ENCODE assay signal across 23 cellular contexts in genomic region chr14:39029789-39030188, GRCh38.
A peak's percentile ranks its signal among the peaks of the same experiment; 100 is the strongest.
DNase-seq lines count a peak whose midpoint lies in the region; ATAC-seq, FAIRE-seq and TF ChIP-seq lines count a peak whose summit lies in the region.
"Had no signal": no experiment of that assay in that cellular context is flagged by ENCODE, and none has a peak within 500 bp of the region (broad histone marks: within the 10 kb centered on the region; RNA-seq: fewer than 3 reads in every experiment).

No MANE protein-coding gene starts in this region.

- WGBS in GM12878 (ENCODE audit: insufficient coverage, insufficient replicate concordance, low lambda C conversion rate, missing lambda C conversion rate) = 98% methylated on average over 8 of the region's 8 CpGs
- no CpG with 5 or more reads among the region's 8 CpGs for WGBS in neuronal stem cell (ENCODE audit: extremely low coverage in 2 of 2, insufficient read length in 2 of 2, insufficient replicate concordance in 1 of 2), 2 donors

- no peaks in the 10 kb centered on the region for H3K79me1 ChIP-seq in neuronal stem cell (ENCODE audit: low read depth, low read length)

- SMC1A ChIA-PET in GM12878 (lab: Charles Lee; ENCODE audit: uncharacterized antibody, unreplicated experiment) = no interaction called here

- peak; percentile 58; the same call in 1 of the 2 replicates for TF ChIP-seq POLR2A in GM12878 (IDR thresholded peaks at IDR 0.05; ENCODE audit: low read depth, low read length)

- H3K27ac Mint-ChIP-seq in CD14-positive monocyte = peak overlapping the region in 4 of 7 donors; percentile 10 to 33 (median 23)

- POLR2A ChIA-PET in GM12878 (lab: Charles Lee) = no interaction called here
- POLR2A ChIA-PET in PC-9 (lab: Charles Lee; ENCODE audit: unreplicated experiment) = no interaction called here

- H2BK15ac ChIP-seq in neuronal stem cell (ENCODE audit: low read length) = no peak overlapping the region

- CTCF ChIA-PET in GM12878 (lab: Yijun Ruan, JAX) (no interaction called here), PC-9 (lab: Charles Lee) (no interaction called here)

- no peak for TF ChIP-seq EP300 in GM12878 (IDR thresholded peaks at IDR 0.05; ENCODE audit: borderline replicate concordance in 1 of 2, control insufficient read depth in 1 of 2, low read depth in 2 of 2, low read length in 2 of 2)

- TF ChIP-seq RAD21 in GM12878 (IDR thresholded peaks at IDR 0.05; ENCODE audit: insufficient read depth, low read depth, low read length) = no peak

- no peak for DNase-seq in CD14-positive monocyte (ENCODE audit: low spot score)
- no peak for DNase-seq in GM12878 (ENCODE audit: low read depth, low spot score)
- no peak for DNase-seq in neuronal stem cell (ENCODE audit: low spot score)
- no peak for DNase-seq in PC-9
- DNase-seq in NCI-H1417 (lab: John Stamatoyannopoulos, UW) = no peak
- DNase-seq: ACHN; CD8-positive, alpha-beta memory T cell; GM23248; Karpas-422; MV-4-11; NCI-H1105 treated with DMSO at 0.1 percent for 48 hours; NCI-H1694; NCI-H2081; NCI-H2171 treated with DMSO at 0.1 percent for 48 hours; NCI-H524 treated with DMSO at 0.1 percent for 48 hours; NCI-H82; Right ventricle myocardium superior had no signal

- H3K79me2 ChIP-seq in GM12878 (ENCODE audit: control insufficient read depth, insufficient read depth, low read length) = no peaks in the 10 kb centered on the region
- no peaks in the 10 kb centered on the region for H3K79me2 ChIP-seq in PC-9 (ENCODE audit: low read depth)

- no peaks in the 10 kb centered on the region for H3K27me3 ChIP-seq in GM12878 (replicated peaks in 1 of 2; ENCODE audit: control insufficient read depth in 2 of 2, insufficient read depth in 2 of 2, low read length in 1 of 2)
- no peaks in the 10 kb centered on the region for H3K27me3 ChIP-seq in neuronal stem cell (ENCODE audit: control insufficient read depth in 3 of 3, insufficient read depth in 3 of 3, low read depth in 1 of 3, low read length in 3 of 3)
- no peaks in the 10 kb centered on the region for H3K27me3 ChIP-seq in PC-9 (ENCODE audit: insufficient read depth, low read depth)
- H3K27me3 ChIP-seq: BLaER1 had no signal

- in situ Hi-C loops in GM12878 (cut with MboI) = no loop called here

- no peak for FAIRE-seq in GM12878 (lab: Jason Lieb, UNC)
- FAIRE-seq: G401.6, GM18507 had no signal

- no peak overlapping the region for H3K14ac ChIP-seq in neuronal stem cell (ENCODE audit: low read length)

- H3K4me1 ChIP-seq in GM12878 (ENCODE audit: control insufficient read depth, insufficient read depth, low read length) = no peaks in the 10 kb centered on the region
- H3K4me1 ChIP-seq in neuronal stem cell (ENCODE audit: control insufficient read depth in 2 of 2, insufficient read depth in 1 of 2, low read depth in 1 of 2, low read length in 2 of 2) = peaks cover 4 to 12% of the 10 kb centered on the region in 2 donors
- H3K4me1 ChIP-seq in PC-9 (replicated peaks; ENCODE audit: insufficient read depth) = no peaks in the 10 kb centered on the region
- H3K4me1 ChIP-seq: BLaER1 had no signal

- no peaks in the 10 kb centered on the region for H3K9me2 ChIP-seq in PC-9 (ENCODE audit: insufficient read depth)

- H2BK12ac ChIP-seq in neuronal stem cell (ENCODE audit: low read length) = no peak overlapping the region

- intact Hi-C loops in CD14-positive monocyte (cut with micrococcal nuclease) (no loop called here), GM12878 (cut with micrococcal nuclease; ENCODE audit: unreplicated experiment) (no loop called here), PC-9 (cut with micrococcal nuclease; ENCODE audit: unreplicated experiment) (no loop called here)

- H3K4me3 ChIP-seq in GM12878 (no peak overlapping the region), neuronal stem cell (ENCODE audit: low read length in 2 of 2) (no peak overlapping the region), PC-9 (no peak overlapping the region)
- H3K4me3 ChIP-seq: BLaER1, GM23248 had no signal

- no peaks in the 10 kb centered on the region for H3K9me3 ChIP-seq in GM12878 (replicated peaks; ENCODE audit: control insufficient read depth, insufficient read depth, low read length)
- no peaks in the 10 kb centered on the region for H3K9me3 ChIP-seq in neuronal stem cell (replicated peaks in 1 of 2; ENCODE audit: control insufficient read depth in 2 of 2, insufficient read depth in 1 of 2, low read depth in 1 of 2, low read length in 2 of 2)
- H3K9me3 ChIP-seq in PC-9 (ENCODE audit: insufficient read depth, low read depth) = no peaks in the 10 kb centered on the region
- H3K9me3 ChIP-seq: BLaER1 had no signal

- H3K4ac ChIP-seq in neuronal stem cell (ENCODE audit: low read length) = no peak overlapping the region

- H3K9ac ChIP-seq in GM12878 (ENCODE audit: control insufficient read depth, insufficient read depth, low read length) (no peak overlapping the region), neuronal stem cell (ENCODE audit: low read depth, low read length, poor library complexity) (no peak overlapping the region)
- H3K9ac ChIP-seq: BLaER1, GM23248 had no signal

- H2BK120ac ChIP-seq in neuronal stem cell (ENCODE audit: low read depth, low read length) = no peak overlapping the region

- peak overlapping the region; percentile 96 for H3K27ac ChIP-seq in 22Rv1
- H3K27ac ChIP-seq in GM12878 (ENCODE audit: control insufficient read depth, insufficient read depth) = no peak overlapping the region
- no peak overlapping the region for H3K27ac ChIP-seq in neuronal stem cell (replicated peaks; ENCODE audit: low read length)
- no peak overlapping the region for H3K27ac ChIP-seq in PC-9
- H3K27ac ChIP-seq: BLaER1, GM23248 had no signal

- no peak overlapping the region for H4K91ac ChIP-seq in neuronal stem cell (ENCODE audit: low read depth, low read length, poor library complexity)

- no peak overlapping the region for H2AK5ac ChIP-seq in neuronal stem cell (ENCODE audit: low read depth, low read length)

- peak overlapping the region; percentile 53 for H2BK5ac ChIP-seq in neuronal stem cell (ENCODE audit: low read length)

- no peak overlapping the region for H4K8ac ChIP-seq in neuronal stem cell (ENCODE audit: low read depth, low read length)

- H3F3A ChIP-seq in PC-9 (ENCODE audit: insufficient read depth, low read depth) = no peaks in the 10 kb centered on the region

- peaks cover 5 to 12% of the 10 kb centered on the region in 2 experiments for H3K36me3 ChIP-seq in GM12878 (ENCODE audit: control insufficient read depth in 2 of 2, insufficient read depth in 2 of 2, low read length in 1 of 2)
- peaks cover 8 to 43% of the 10 kb centered on the region in 2 donors for H3K36me3 ChIP-seq in neuronal stem cell (replicated peaks in 1 of 2; ENCODE audit: control insufficient read depth in 2 of 2, insufficient read depth in 2 of 2, low read length in 2 of 2)
- H3K36me3 ChIP-seq in PC-9 (ENCODE audit: low read depth) = 0 out of 2 replicates have a peak, but pooled peaks cover 4% of the 10 kb centered on the region

- H3K4me2 ChIP-seq in GM12878 (ENCODE audit: control insufficient read depth, insufficient read depth) (no peak overlapping the region), neuronal stem cell (ENCODE audit: insufficient read depth, low read length, poor library complexity, severe bottlenecking) (no peak overlapping the region), PC-9 (no peak overlapping the region)
- H3K4me2 ChIP-seq: BLaER1 had no signal

- H3K27me3 Mint-ChIP-seq in CD14-positive monocyte (ENCODE audit: low read depth in 3 of 3) = no peaks in the 10 kb centered on the region
- H3K27me3 Mint-ChIP-seq: CD8-positive, alpha-beta memory T cell had no signal

- RAD21 ChIA-PET in GM12878 (lab: Charles Lee; ENCODE audit: unreplicated experiment) = no interaction called here

- TF ChIP-seq CTCF in 22Rv1 (IDR thresholded peaks at IDR 0.05) = no peak
- TF ChIP-seq CTCF in CD14-positive monocyte (IDR thresholded peaks at IDR 0.05) = no peak
- TF ChIP-seq CTCF in GM12878 (IDR thresholded peaks at IDR 0.05 in 2 of 3, conservative IDR thresholded peaks at IDR 0.05 in 1 of 3; ENCODE audit: control insufficient read depth in 2 of 3, extremely low read depth in 1 of 3, insufficient read depth in 1 of 3, low read depth in 3 of 3, low read length in 3 of 3) = no peak
- TF ChIP-seq CTCF in PC-9 (conservative IDR thresholded peaks at IDR 0.05) = no peak

- BruUV-seq in GM12878 (replicated peaks; lab: Mats Ljungman, UMichigan) (no TSS peak), PC-9 (replicated peaks; lab: Mats Ljungman, UMichigan) (no TSS peak)

- H4K20me1 ChIP-seq in GM12878 (ENCODE audit: control insufficient read depth, insufficient read depth) (no peaks in the 10 kb centered on the region), PC-9 (ENCODE audit: insufficient read depth) (no peaks in the 10 kb centered on the region)
- H4K20me1 ChIP-seq: BLaER1 had no signal

- H2AFZ ChIP-seq in GM12878 (ENCODE audit: control insufficient read depth, low read depth, low read length) (no peak overlapping the region), neuronal stem cell (ENCODE audit: low read length) (no peak overlapping the region), PC-9 (no peak overlapping the region)
- H2AFZ ChIP-seq: GM23248 had no signal

- ATAC-seq in GM12878 = no peak
- ATAC-seq in HG02798 (IDR thresholded peaks at IDR 0.05; ENCODE audit: poor library complexity, unreplicated experiment) = no peak
- ATAC-seq: HCT116 had no signal

- H3K9me3 Mint-ChIP-seq in CD14-positive monocyte = peaks cover 0 to 1% (median 0%) of the 10 kb centered on the region in 7 donors
- H3K9me3 Mint-ChIP-seq: CD8-positive, alpha-beta memory T cell had no signal

- peaks cover 4% of the 10 kb centered on the region for H3K4me1 Mint-ChIP-seq in CD14-positive monocyte

- no peak overlapping the region for H3K23ac ChIP-seq in neuronal stem cell (ENCODE audit: low read depth, low read length, poor library complexity)

- H3K36me3 Mint-ChIP-seq in CD14-positive monocyte = peaks cover 41 to 50% of the 10 kb centered on the region in 2 donors

- H3K18ac ChIP-seq in neuronal stem cell (ENCODE audit: low read length) = no peak overlapping the region

- H3K4me3 Mint-ChIP-seq in CD14-positive monocyte = no peak overlapping the region
- H3K4me3 Mint-ChIP-seq: CD8-positive, alpha-beta memory T cell had no signal

TF ChIP-seq in GM12878, 131 proteins besides CTCF, POLR2A, EP300 and RAD21 (continues in another document):
- TF ChIP-seq PAX5 (IDR thresholded peaks at IDR 0.05; ENCODE audit: borderline replicate concordance, low read depth, low read length) (no peak), ZSCAN29 (IDR thresholded peaks at IDR 0.05) (no peak), IKZF1 (conservative IDR thresholded peaks at IDR 0.05) (no peak), CBX5 (IDR thresholded peaks at IDR 0.05; ENCODE audit: low read depth) (no peak), ATF2 (IDR thresholded peaks at IDR 0.05; ENCODE audit: low read length) (no peak)
